11 cellular contexts compared by ENCODE assay signal in the genomic region with DNA sequence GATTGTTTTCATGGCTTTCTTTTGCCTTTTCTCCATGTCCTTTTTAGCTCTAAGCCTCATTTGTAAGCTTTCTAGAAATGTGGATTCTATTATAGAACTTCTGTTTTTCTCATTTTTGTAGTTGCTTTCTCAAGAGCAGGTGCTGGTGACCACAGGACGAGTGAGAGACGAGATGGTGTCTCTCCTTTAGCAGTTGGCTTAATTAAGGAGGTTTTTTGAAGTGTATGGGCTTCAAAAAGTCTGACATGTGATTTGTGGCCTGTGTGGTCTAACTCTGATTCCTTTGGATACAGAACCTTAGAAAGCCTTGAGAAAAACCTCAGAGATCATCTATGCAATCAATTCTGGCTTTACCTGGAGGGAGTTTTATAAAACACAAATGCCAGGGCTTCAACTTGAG.
DNase-seq lines count a peak whose midpoint lies in the region; ATAC-seq and TF ChIP-seq lines count a peak whose summit lies in the region.
"Had no signal": no experiment of that assay in that cellular context is flagged by ENCODE, and none has a peak within 500 bp of the region (broad histone marks: within the 10 kb centered on the region; RNA-seq: fewer than 3 reads in every experiment).

No MANE protein-coding gene starts in this region.

- H3K9me3 Mint-ChIP-seq in activated CD4-positive, alpha-beta T cell treated with anti-CD3 and anti-CD28 coated beads, Interleukin-2, amount 10 ng/mL, durations not matched to agents 7 days and 5 days, result peaks cover 11% of the 10 kb centered on the region

- no peak for TF ChIP-seq CTCF in spleen (IDR thresholded peaks at IDR 0.05 in 8 of 11, conservative IDR thresholded peaks at IDR 0.05 in 3 of 11)

- H3K4me1 ChIP-seq in spleen, result peaks cover 0 to 54% (median 24%) of the 10 kb centered on the region in 6 donors
- H3K4me1 ChIP-seq: SJCRH30 had no signal

- 12 to 52% (median 38%) methylated on average over 2 of the region's 2 CpGs for WGBS in spleen, 5 donors

- DNase-seq in activated CD4-positive, alpha-beta T cell treated with anti-CD3 and anti-CD28 coated beads, Interleukin-2, amount 10 ng/mL, durations not matched to agents 7 days and 5 days, result no peak
- no peak for DNase-seq in activated CD4-positive, alpha-beta T cell treated with anti-CD3 and anti-CD28 coated beads for 1 hour
- DNase-seq in spleen (no peak), AG08396 (ENCODE audit: low spot score) (no peak), Right ventricle myocardium inferior (ENCODE audit: missing footprints) (no peak)
- DNase-seq: activated CD4-positive, alpha-beta memory T cell treated with anti-CD3 and anti-CD28 coated beads, Interleukin-2, amount 10 ng/mL, durations not matched to agents 7 days and 5 days; SJCRH30 had no signal

- CTCF ChIA-PET in activated CD4-positive, alpha-beta T cell treated with anti-CD3 and anti-CD28 coated beads, Interleukin-2, amount 10 ng/mL, durations not matched to agents 7 days and 5 days (lab: Charles Lee), result no interaction called here

- H3K4me1 Mint-ChIP-seq in activated CD4-positive, alpha-beta T cell treated with anti-CD3 and anti-CD28 coated beads, Interleukin-2, amount 10 ng/mL, durations not matched to agents 7 days and 5 days, result peaks cover 23% of the 10 kb centered on the region

- no peak overlapping the region for H3K4me3 ChIP-seq in spleen
- H3K4me3 ChIP-seq: SJCRH30, skin epidermis had no signal

- ATAC-seq in HG02623 (IDR thresholded peaks at IDR 0.05; ENCODE audit: unreplicated experiment), result peak; percentile 54
- peak; percentile 55 for ATAC-seq in HG03565 (IDR thresholded peaks at IDR 0.05; ENCODE audit: unreplicated experiment)
- no peak for ATAC-seq in GM19463 (IDR thresholded peaks at IDR 0.05; ENCODE audit: unreplicated experiment)
- no peak for ATAC-seq in Right ventricle myocardium inferior

- H3K4me3 Mint-ChIP-seq in activated CD4-positive, alpha-beta T cell treated with anti-CD3 and anti-CD28 coated beads, Interleukin-2, amount 10 ng/mL, durations not matched to agents 7 days and 5 days, result no peak overlapping the region
- H3K4me3 Mint-ChIP-seq: activated CD4-positive, alpha-beta memory T cell treated with anti-CD3 and anti-CD28 coated beads, Interleukin-2, amount 10 ng/mL, durations not matched to agents 7 days and 5 days had no signal

- no peak for TF ChIP-seq POLR2A in spleen (IDR thresholded peaks at IDR 0.05)

- peaks cover 33% of the 10 kb centered on the region for H3K36me3 Mint-ChIP-seq in activated CD4-positive, alpha-beta T cell treated with anti-CD3 and anti-CD28 coated beads, Interleukin-2, amount 10 ng/mL, durations not matched to agents 7 days and 5 days (ENCODE audit: low read depth)

- H3K27ac ChIP-seq in spleen, result peak overlapping the region; percentile 1 to 78 (median 70)
- H3K27ac ChIP-seq: SJCRH30 had no signal

- H3K27me3 ChIP-seq in spleen (replicated peaks in 1 of 7), result no peaks in the 10 kb centered on the region
- H3K27me3 ChIP-seq: SJCRH30 had no signal

- H3K9me3 ChIP-seq in spleen, result peaks cover 0 to 4% (median 0%) of the 10 kb centered on the region in 8 donors
- H3K9me3 ChIP-seq: SJCRH30 had no signal

- intact Hi-C loops in spleen (cut with DNase I; ENCODE audit: low total_unique reads), result no loop called here
- intact Hi-C loops in Right ventricle myocardium inferior (cut with DNase I), result no loop called here

- H3K36me3 ChIP-seq in spleen, result no peaks in the 10 kb centered on the region
- H3K36me3 ChIP-seq: SJCRH30 had no signal

- peak overlapping the region; percentile 20 for H3K27ac Mint-ChIP-seq in activated CD4-positive, alpha-beta T cell treated with anti-CD3 and anti-CD28 coated beads, Interleukin-2, amount 10 ng/mL, durations not matched to agents 7 days and 5 days
- H3K27ac Mint-ChIP-seq: activated CD4-positive, alpha-beta memory T cell treated with anti-CD3 and anti-CD28 coated beads, Interleukin-2, amount 10 ng/mL, durations not matched to agents 7 days and 5 days had no signal

- H3K27me3 Mint-ChIP-seq in activated CD4-positive, alpha-beta T cell treated with anti-CD3 and anti-CD28 coated beads, Interleukin-2, amount 10 ng/mL, durations not matched to agents 7 days and 5 days, result no peaks in the 10 kb centered on the region
- H3K27me3 Mint-ChIP-seq: activated CD4-positive, alpha-beta memory T cell treated with anti-CD3 and anti-CD28 coated beads, Interleukin-2, amount 10 ng/mL, durations not matched to agents 7 days and 5 days had no signal

- POLR2A ChIA-PET in activated CD4-positive, alpha-beta T cell treated with anti-CD3 and anti-CD28 coated beads, Interleukin-2, amount 10 ng/mL, durations not matched to agents 7 days and 5 days (lab: Charles Lee), result no interaction called here

Comparison
In these comparisons a context has a peak if more than half of its experiments do, and no peak if none do; other contexts are left out.
1. ATAC-seq: peak in HG02623 (single experiment) and HG03565 (single experiment); none in GM19463 (single experiment) and Right ventricle myocardium inferior (single experiment).